Comparison of ENCODE assay signal across 8 cellular contexts in the genomic region with DNA sequence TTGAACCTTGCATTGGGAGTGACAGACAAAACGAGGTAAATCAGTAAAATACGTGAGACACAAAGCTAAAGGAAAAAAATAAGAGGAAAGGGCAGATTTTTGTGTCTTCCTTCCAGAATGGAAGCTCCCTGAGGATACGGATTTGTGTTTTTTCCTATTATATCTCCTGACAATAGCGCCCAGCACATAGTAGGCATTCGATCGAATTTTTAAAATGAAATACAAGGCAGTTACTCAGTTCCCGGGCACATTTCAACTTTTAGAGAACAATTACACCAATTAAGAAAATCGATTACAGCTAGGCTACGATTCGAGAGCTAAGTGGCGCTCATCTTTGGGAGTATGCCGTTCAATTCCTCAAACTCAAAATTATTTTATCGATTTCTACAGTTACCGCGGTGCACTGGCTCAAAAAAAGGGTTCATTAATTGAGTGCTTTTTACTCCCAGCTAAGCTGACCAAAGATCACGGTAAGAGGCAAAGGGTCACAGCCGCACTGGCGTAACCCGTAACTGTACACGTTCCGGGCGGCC. TPM values are rescaled to one million over a fixed set of nuclear protein-coding genes. Genes with fewer than 3 reads are reported as not detected.
DNase-seq lines count a peak whose midpoint lies in the region; ATAC-seq, FAIRE-seq and TF ChIP-seq lines count a peak whose summit lies in the region.

No MANE protein-coding gene starts in this region.

- H3K4me3 Mint-ChIP-seq in memory B cell, result peak overlapping the region; percentile 87

- H3K9me3 ChIP-seq in heart right ventricle (no peaks in the 10 kb centered on the region), vagina (no peaks in the 10 kb centered on the region)

- in situ Hi-C loops in astrocyte of the cerebellum (cut with HindIII; ENCODE audit: low sequenced_read_pairs), result no loop called here

- H3K27me3 ChIP-seq in heart right ventricle (no peaks in the 10 kb centered on the region), vagina (no peaks in the 10 kb centered on the region)

- peaks cover 0 to 15% (median 0%) of the 10 kb centered on the region in 9 donors for H3K36me3 ChIP-seq in heart right ventricle
- no peaks in the 10 kb centered on the region for H3K36me3 ChIP-seq in vagina

- no peaks in the 10 kb centered on the region for H3K27me3 Mint-ChIP-seq in memory B cell

- no peak for TF ChIP-seq POLR2A in vagina (IDR thresholded peaks at IDR 0.05)

- no peak for FAIRE-seq in D721Med (lab: Jason Lieb, UNC)

- peak overlapping the region; percentile 64 to 97 (median 94) for H3K27ac ChIP-seq in heart right ventricle
- peak overlapping the region; percentile 93 for H3K27ac ChIP-seq in vagina

- TF ChIP-seq CTCF in heart right ventricle (IDR thresholded peaks at IDR 0.05), result no peak
- no peak for TF ChIP-seq CTCF in astrocyte of the cerebellum (IDR thresholded peaks at IDR 0.05; ENCODE audit: low read depth, low read length, missing control alignments)
- TF ChIP-seq CTCF in vagina (IDR thresholded peaks at IDR 0.05), result no peak
- TF ChIP-seq CTCF in D721Med (IDR thresholded peaks at IDR 0.05; ENCODE audit: insufficient read depth, missing control alignments), result no peak

- ATAC-seq in heart right ventricle (no peak), Right ventricle myocardium inferior (no peak), memory B cell (ENCODE audit: low read depth) (peak; percentile 20)

- peaks cover 21% of the 10 kb centered on the region for H3K4me1 Mint-ChIP-seq in memory B cell

- DNase-seq in heart right ventricle, result no peak
- DNase-seq in Right ventricle myocardium inferior (ENCODE audit: missing footprints), result no peak
- DNase-seq in astrocyte of the cerebellum (ENCODE audit: low read depth), result no peak
- DNase-seq in memory B cell (ENCODE audit: low spot score in 2 of 2), result no peak
- DNase-seq in vagina (ENCODE audit: extremely low spot score in 2 of 2), result no peak
- no peak for DNase-seq in hypothalamus (lab: John Stamatoyannopoulos, UW)
- no peak for DNase-seq in D721Med (ENCODE audit: insufficient read length, low spot score)
- no peak for DNase-seq in SKM-1 treated with dmso at 0.1 percent for 144 hours (lab: John Stamatoyannopoulos, UW; ENCODE audit: unreplicated experiment)

- peaks cover 0 to 36% (median 28%) of the 10 kb centered on the region in 9 donors for H3K4me1 ChIP-seq in heart right ventricle
- peaks cover 30% of the 10 kb centered on the region for H3K4me1 ChIP-seq in vagina

- no peaks in the 10 kb centered on the region for H3K9me3 Mint-ChIP-seq in memory B cell

- H3K4me3 ChIP-seq in heart right ventricle (peak overlapping the region; percentile 66 to 97 (median 84)), astrocyte of the cerebellum (ENCODE audit: low read depth, low read length) (peak overlapping the region; percentile 93), vagina (peak overlapping the region; percentile 74 to 87)

- peak overlapping the region; percentile 91 for H3K27ac Mint-ChIP-seq in memory B cell

- H3K36me3 Mint-ChIP-seq in memory B cell, result peaks cover 2% of the 10 kb centered on the region

- 1% methylated on average over 22 of the region's 22 CpGs for WGBS in heart right ventricle, 2 donors

- intact Hi-C loops in heart right ventricle (cut with DNase I), result loop anchor here in 3 of 10 donors (5.0 kb wide), 1 partner anchor 59 kb away; the partner anchor contains the start of gene ZBTB2 (in 3 of the 3)
- intact Hi-C loops in Right ventricle myocardium inferior (cut with DNase I), result loop anchor here (5.0 kb wide), 1 partner anchor 59 kb away; the partner anchor contains the start of gene ZBTB2
- intact Hi-C loops in vagina (cut with DNase I), result no loop called here

RNA-seq across cellular contexts. Expression of gene RMND1, which starts 0.4 kb away (rescaled TPM):
- total RNA-seq in heart right ventricle, result 10 to 100 TPM; 10.9 to 17.6 (median 14.7) TPM
- 10 to 100 TPM; 14.3 to 25.2 TPM for polyA plus RNA-seq in heart right ventricle
- 15.7 TPM for total RNA-seq in Right ventricle myocardium inferior
- total RNA-seq in vagina, result 15.7 TPM

RNA-seq across cellular contexts. Expression of gene CCDC170, which starts 42.3 kb away (rescaled TPM):
- 1 to 10 TPM in 1 of 10 donors, under 1 TPM in 9; 0.15 to 1.6 (median 0.57) TPM for total RNA-seq in heart right ventricle
- under 1 TPM; 0.13 to 0.22 TPM for polyA plus RNA-seq in heart right ventricle
- 0.38 TPM for total RNA-seq in Right ventricle myocardium inferior
- 2.0 TPM for total RNA-seq in vagina
